ENCODE assay signal across 17 cellular contexts in the genomic region with DNA sequence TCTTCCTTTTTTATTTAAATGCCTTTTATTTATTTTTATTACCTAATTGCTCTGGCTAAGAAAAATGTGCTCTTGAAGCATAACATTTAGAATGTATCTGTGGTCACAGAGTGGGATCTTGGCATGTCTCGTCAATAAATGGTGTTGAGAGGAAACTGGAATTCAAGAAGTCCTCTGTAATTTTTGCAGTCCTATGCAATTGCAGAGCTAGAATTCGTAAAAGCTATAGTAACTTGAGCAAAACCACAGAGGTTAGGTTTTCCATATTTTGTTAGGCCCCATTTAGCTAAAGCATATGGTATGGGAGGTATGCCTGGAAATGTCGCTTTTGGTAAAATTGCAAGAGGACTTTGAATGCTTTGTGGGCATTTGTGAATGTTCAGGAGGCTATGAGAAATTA.
A peak's percentile ranks its signal among the peaks of the same experiment; 100 is the strongest.
DNase-seq lines count a peak whose midpoint lies in the region; TF ChIP-seq lines count a peak whose summit lies in the region.
"Had no signal": no experiment of that assay in that cellular context is flagged by ENCODE, and none has a peak within 500 bp of the region (broad histone marks: within the 10 kb centered on the region; RNA-seq: fewer than 3 reads in every experiment).

No MANE protein-coding gene starts in this region.

- H3K4me1 ChIP-seq in osteoblast (ENCODE audit: insufficient read depth, low read length): no peaks in the 10 kb centered on the region
- H3K4me1 ChIP-seq: Caco-2 had no signal

- no peaks in the 10 kb centered on the region for H3K9me3 Mint-ChIP-seq in T-helper 2 cell treated with Interferon-gamma antibody and Interleukin-4, amounts not matched to agents 5 μg/mL and 100 μg/mL, for 36 hours

- no peak overlapping the region for H3K27ac Mint-ChIP-seq in T-helper 2 cell treated with Interferon-gamma antibody and Interleukin-4, amounts not matched to agents 5 μg/mL and 100 μg/mL, for 36 hours
- H3K27ac Mint-ChIP-seq: CD4-positive, alpha-beta T cell; HFFc6 had no signal

- no peak overlapping the region for H3K4me3 Mint-ChIP-seq in T-helper 2 cell treated with Interferon-gamma antibody and Interleukin-4, amounts not matched to agents 5 μg/mL and 100 μg/mL, for 36 hours
- H3K4me3 Mint-ChIP-seq: CD4-positive, alpha-beta T cell; HFFc6 had no signal

- no peaks in the 10 kb centered on the region for H3K27me3 Mint-ChIP-seq in T-helper 2 cell treated with Interferon-gamma antibody and Interleukin-4, amounts not matched to agents 5 μg/mL and 100 μg/mL, for 36 hours (ENCODE audit: low read depth)

- H3K36me3 ChIP-seq in osteoblast (ENCODE audit: insufficient read depth, low read length): no peaks in the 10 kb centered on the region

- H3K4me1 Mint-ChIP-seq in T-helper 2 cell treated with Interferon-gamma antibody and Interleukin-4, amounts not matched to agents 5 μg/mL and 100 μg/mL, for 36 hours (ENCODE audit: low read depth): no peaks in the 10 kb centered on the region

- H4K20me1 ChIP-seq in osteoblast (ENCODE audit: insufficient read depth, low read length): no peaks in the 10 kb centered on the region

- DNase-seq in DMS79 treated with DMSO at 0.1 percent for 48 hours (lab: John Stamatoyannopoulos, UW): peak; percentile 74
- DNase-seq in astrocyte of the hippocampus (ENCODE audit: low read depth, low spot score): peak; percentile 35
- DNase-seq in osteoblast (ENCODE audit: insufficient read length, low spot score, missing footprints): peak; percentile 27
- no peak for DNase-seq in foreskin melanocyte
- no peak for DNase-seq in activated gamma-delta T cell treated with Interleukin-2 at 50 U/mL for 16 hours
- DNase-seq in T-helper 2 cell treated with Interferon-gamma antibody and Interleukin-4, amounts not matched to agents 5 μg/mL and 100 μg/mL, for 36 hours (ENCODE audit: low spot score): no peak
- DNase-seq: ACHN; AML-193; Caco-2; CD4-positive, alpha-beta T cell; DMS153; GOT3; H7; HFFc6; IMR-90 had no signal

- H3K36me3 Mint-ChIP-seq in T-helper 2 cell treated with Interferon-gamma antibody and Interleukin-4, amounts not matched to agents 5 μg/mL and 100 μg/mL, for 36 hours (ENCODE audit: low read depth): no peaks in the 10 kb centered on the region

- no peak overlapping the region for H2AFZ ChIP-seq in osteoblast (ENCODE audit: low read length)

- no peaks in the 10 kb centered on the region for H3K27me3 ChIP-seq in osteoblast (ENCODE audit: insufficient read depth, low read length)

- no peaks in the 10 kb centered on the region for H3K9me3 ChIP-seq in osteoblast (ENCODE audit: low read depth, low read length)
- H3K9me3 ChIP-seq: Caco-2 had no signal

- H3K79me2 ChIP-seq in osteoblast (ENCODE audit: insufficient read depth, low read length): no peaks in the 10 kb centered on the region

- TF ChIP-seq CTCF in osteoblast (IDR thresholded peaks at IDR 0.05; ENCODE audit: extremely low read depth, low read depth, low read length): no peak

- no peak overlapping the region for H3K4me2 ChIP-seq in osteoblast (ENCODE audit: insufficient read depth, low read length)

- H3K4me3 ChIP-seq in osteoblast (ENCODE audit: insufficient read depth, low read length): no peak overlapping the region
- H3K4me3 ChIP-seq: K562 had no signal

- H3K27ac ChIP-seq in osteoblast (ENCODE audit: low read depth, low read length): no peak overlapping the region
- H3K27ac ChIP-seq: C4-2B had no signal

Comparison
In these comparisons a context has a peak if more than half of its experiments do, and no peak if none do; other contexts are left out.
1. DNase-seq: peak in DMS79 treated with DMSO at 0.1 percent for 48 hours (single experiment), astrocyte of the hippocampus (single experiment) and osteoblast (single experiment); none in foreskin melanocyte (single experiment), activated gamma-delta T cell treated with Interleukin-2 at 50 U/mL for 16 hours (single experiment) and T-helper 2 cell treated with Interferon-gamma antibody and Interleukin-4, amounts not matched to agents 5 μg/mL and 100 μg/mL, for 36 hours (single experiment).